ENCODE assay signal across 21 cellular contexts in the genomic region with DNA sequence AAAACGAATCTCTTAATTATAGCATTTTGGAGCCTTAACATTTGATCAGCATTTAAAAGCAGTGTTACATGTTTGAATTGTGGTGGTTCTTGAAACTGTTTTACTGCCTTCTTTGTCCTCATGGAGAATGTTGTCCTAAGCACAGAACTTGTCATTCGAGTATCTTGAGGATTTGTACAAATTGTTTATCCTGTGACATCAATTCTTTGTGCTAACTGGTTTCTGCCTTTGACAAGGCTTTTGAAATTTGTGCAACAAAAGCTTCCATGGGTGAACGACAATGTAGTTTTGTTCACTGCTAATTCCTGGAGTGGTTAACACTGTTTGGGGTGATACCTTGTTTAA.
DNase-seq lines count a peak whose midpoint lies in the region; ATAC-seq and TF ChIP-seq lines count a peak whose summit lies in the region.
"Had no signal": no experiment of that assay in that cellular context is flagged by ENCODE, and none has a peak within 500 bp of the region (broad histone marks: within the 10 kb centered on the region; RNA-seq: fewer than 3 reads in every experiment).

No MANE protein-coding gene starts in this region.

- TF ChIP-seq CTCF in mucosa of descending colon (IDR thresholded peaks at IDR 0.05), result no peak
- TF ChIP-seq CTCF in type B pancreatic cell (conservative IDR thresholded peaks at IDR 0.05), result no peak

- no peaks in the 10 kb centered on the region for H3K27me3 Mint-ChIP-seq in type B pancreatic cell
- H3K27me3 Mint-ChIP-seq: B cell; dendritic cell treated with granulocyte-macrophage colony-stimulating factor and Interleukin-4, amounts not matched to agents 40 ng/mL and 50 ng/mL, for 4 days; stimulated activated naive CD8-positive, alpha-beta T cell treated with anti-CD3 and anti-CD28 coated beads, Interleukin-15, Interleukin-2, amounts not matched to agents 100 ng/mL and 50 ng/mL, for 24 hours had no signal

- no peak overlapping the region for H3K4me3 ChIP-seq in SK-N-MC
- no peak overlapping the region for H3K4me3 ChIP-seq in mucosa of descending colon
- H3K4me3 ChIP-seq: K562, left ventricle myocardium inferior, spleen, tibial artery had no signal

- H3K27ac Mint-ChIP-seq in type B pancreatic cell, result peak overlapping the region; percentile 78
- H3K27ac Mint-ChIP-seq: activated CD8-positive, alpha-beta T cell treated with anti-CD3 and anti-CD28 coated beads, Interleukin-2, amount 10 ng/mL, durations not matched to agents 7 days and 5 days; B cell; dendritic cell treated with granulocyte-macrophage colony-stimulating factor and Interleukin-4, amounts not matched to agents 40 ng/mL and 50 ng/mL, for 4 days; stimulated activated naive CD8-positive, alpha-beta T cell treated with anti-CD3 and anti-CD28 coated beads, Interleukin-15, Interleukin-2, amounts not matched to agents 100 ng/mL and 50 ng/mL, for 24 hours had no signal

- peaks cover 4% of the 10 kb centered on the region for H3K36me3 Mint-ChIP-seq in type B pancreatic cell

- H3K9me3 Mint-ChIP-seq in type B pancreatic cell, result no peaks in the 10 kb centered on the region
- H3K9me3 Mint-ChIP-seq: dendritic cell treated with granulocyte-macrophage colony-stimulating factor and Interleukin-4, amounts not matched to agents 40 ng/mL and 50 ng/mL, for 4 days; stimulated activated naive CD8-positive, alpha-beta T cell treated with anti-CD3 and anti-CD28 coated beads, Interleukin-15, Interleukin-2, amounts not matched to agents 100 ng/mL and 50 ng/mL, for 24 hours had no signal

- 0 out of 2 replicates have a peak, but pooled peaks cover 8% of the 10 kb centered on the region for H3K36me3 ChIP-seq in SK-N-MC (ENCODE audit: insufficient read depth, low read length)
- H3K36me3 ChIP-seq in mucosa of descending colon (ENCODE audit: low read depth), result no peaks in the 10 kb centered on the region
- H3K36me3 ChIP-seq: tibial artery had no signal

- H3K9me3 ChIP-seq in SK-N-MC (ENCODE audit: low read depth, low read length) (no peaks in the 10 kb centered on the region), mucosa of descending colon (no peaks in the 10 kb centered on the region)
- H3K9me3 ChIP-seq: left ventricle myocardium inferior, spleen, tibial artery had no signal

- H3K27ac ChIP-seq in SK-N-MC, result peak overlapping the region; percentile 22
- H3K27ac ChIP-seq: left ventricle myocardium inferior, spleen, tibial artery had no signal

- ATAC-seq in mucosa of descending colon (peak; percentile 66), GM21381 (IDR thresholded peaks at IDR 0.05; ENCODE audit: unreplicated experiment) (no peak), GM21360 (IDR thresholded peaks at IDR 0.05; ENCODE audit: unreplicated experiment) (no peak)
- ATAC-seq: activated CD4-positive, CD25-positive, alpha-beta regulatory T cell treated with anti-CD3 and anti-CD28 coated beads, Interleukin-2, amount 50 U/mL, for 24 hours; activated CD8-positive, alpha-beta T cell treated with anti-CD3 and anti-CD28 coated beads, Interleukin-2, amount 10 ng/mL, durations not matched to agents 7 days and 5 days; K562 had no signal

- H3K4me1 Mint-ChIP-seq in type B pancreatic cell (ENCODE audit: unreplicated experiment), result peaks cover 12% of the 10 kb centered on the region
- H3K4me1 Mint-ChIP-seq: B cell had no signal

- DNase-seq in SIG-M5 treated with dmso at 0.1 percent for 504 hours (lab: John Stamatoyannopoulos, UW; ENCODE audit: unreplicated experiment), result peak; percentile 20
- no peak for DNase-seq in SIG-M5 (lab: John Stamatoyannopoulos, UW)
- DNase-seq in SK-N-MC (ENCODE audit: low read depth, low spot score), result no peak
- no peak for DNase-seq in mucosa of descending colon
- DNase-seq in type B pancreatic cell (ENCODE audit: extremely low spot score, unreplicated experiment), result no peak
- no peak for DNase-seq in GF-D8 (lab: John Stamatoyannopoulos, UW)
- DNase-seq: activated CD8-positive, alpha-beta T cell treated with anti-CD3 and anti-CD28 coated beads, Interleukin-2, amount 10 ng/mL, durations not matched to agents 7 days and 5 days; left ventricle myocardium inferior; MM.1S; NCI-H226; NCI-H748 treated with DMSO at 0.1 percent for 48 hours; spleen; stimulated activated CD4-positive, alpha-beta T cell treated with anti-CD3 and anti-CD28 coated beads, Interleukin-4, amount 100 ng/mL, for 1 hour; tibial artery had no signal

- peaks cover 8% of the 10 kb centered on the region for H3K4me1 ChIP-seq in mucosa of descending colon (ENCODE audit: low read depth)

- H3K9ac ChIP-seq in SK-N-MC (ENCODE audit: insufficient read length), result no peak overlapping the region

- H3K4me3 Mint-ChIP-seq in type B pancreatic cell, result no peak overlapping the region
- H3K4me3 Mint-ChIP-seq: activated CD8-positive, alpha-beta T cell treated with anti-CD3 and anti-CD28 coated beads, Interleukin-2, amount 10 ng/mL, durations not matched to agents 7 days and 5 days; B cell; dendritic cell treated with granulocyte-macrophage colony-stimulating factor and Interleukin-4, amounts not matched to agents 40 ng/mL and 50 ng/mL, for 4 days; stimulated activated naive CD8-positive, alpha-beta T cell treated with anti-CD3 and anti-CD28 coated beads, Interleukin-15, Interleukin-2, amounts not matched to agents 100 ng/mL and 50 ng/mL, for 24 hours had no signal

- intact Hi-C loops in mucosa of descending colon (cut with DNase I, micrococcal nuclease), result no loop called here
